16 cellular contexts compared by ENCODE assay signal in the genomic region with DNA sequence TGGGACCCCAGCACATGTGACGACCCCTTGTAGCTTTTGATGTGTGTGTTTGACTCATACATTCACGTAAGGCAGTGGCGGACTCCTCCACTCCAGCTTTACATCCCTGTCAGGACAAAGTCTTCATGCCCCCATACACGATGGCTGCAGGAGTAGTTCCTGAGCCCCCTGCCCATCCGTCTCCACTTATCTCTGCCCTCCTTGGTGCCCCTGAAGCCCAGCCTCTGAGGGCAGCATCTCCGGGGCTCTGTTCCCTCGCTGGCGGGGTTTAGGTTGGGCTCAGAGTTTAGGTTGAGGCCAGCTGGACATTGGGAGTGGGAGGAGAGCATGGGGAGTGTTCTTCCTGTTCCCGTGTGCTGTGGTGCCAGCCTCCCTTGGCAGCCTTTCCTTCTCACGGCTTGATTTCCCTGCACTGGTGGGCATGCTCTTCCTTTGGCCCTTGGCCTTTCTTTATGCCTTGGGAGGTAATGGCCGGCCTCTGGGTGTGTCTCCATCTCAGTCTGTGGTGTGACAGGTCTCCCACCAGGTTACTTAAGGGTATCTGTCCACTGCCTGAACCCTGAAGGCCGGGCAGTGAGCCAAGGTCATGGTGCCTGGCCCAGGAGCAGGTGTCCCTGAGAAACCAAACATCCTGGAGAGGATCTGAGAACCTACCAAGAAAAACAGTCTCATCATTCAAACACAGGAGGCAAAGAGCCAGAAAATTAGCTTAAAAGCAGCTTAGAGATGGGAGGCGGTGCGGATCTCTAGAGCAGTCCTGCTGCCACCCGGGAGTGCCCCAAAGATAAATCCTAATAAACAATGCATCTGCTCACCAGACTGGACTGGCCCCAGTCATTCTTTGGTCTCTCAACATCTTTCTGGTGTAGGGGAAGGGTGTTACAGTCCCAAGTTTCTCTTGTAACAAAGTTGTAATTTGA.
DNase-seq lines count a peak whose midpoint lies in the region; ATAC-seq and TF ChIP-seq lines count a peak whose summit lies in the region.
"Had no signal": no experiment of that assay in that cellular context is flagged by ENCODE, and none has a peak within 500 bp of the region (broad histone marks: within the 10 kb centered on the region; RNA-seq: fewer than 3 reads in every experiment).

No MANE protein-coding gene starts in this region.

- DNase-seq in activated CD8-positive, alpha-beta memory T cell treated with anti-CD3 and anti-CD28 coated beads, Interleukin-2, amount 50 U/mL, for 48 hours: peak; percentile 7
- DNase-seq in activated CD8-positive, alpha-beta memory T cell treated with anti-CD3 and anti-CD28 coated beads, Interleukin-2, amount 50 U/mL, for 4 hours: no peak
- peak; percentile 11 for DNase-seq in RPMI8226
- peak; percentile 68 for DNase-seq in mesenteric fat pad (ENCODE audit: low spot score)
- peak; percentile 43 for DNase-seq in type B pancreatic cell (ENCODE audit: extremely low spot score, unreplicated experiment)
- DNase-seq in ACHN: no peak
- no peak for DNase-seq in stimulated activated CD4-positive, alpha-beta T cell treated with anti-CD3 and anti-CD28 coated beads, Interleukin-1b, Interleukin-23, amount 100 ng/mL, for 48 hours
- DNase-seq in mucosa of descending colon: no peak
- DNase-seq: CD4-positive, alpha-beta memory T cell; NCI-H1436; NCI-H2081 treated with DMSO at 0.1 percent for 48 hours; NCI-H226; NCI-H526 treated with DMSO at 0.1 percent for 48 hours; PC-9; Right ventricle myocardium superior had no signal

- H3K4me3 ChIP-seq in mucosa of descending colon: no peak overlapping the region
- H3K4me3 ChIP-seq: PC-9 had no signal

- H3K27ac Mint-ChIP-seq in type B pancreatic cell: no peak overlapping the region
- H3K27ac Mint-ChIP-seq: CD4-positive, alpha-beta memory T cell had no signal

- in situ Hi-C loops in ACHN (cut with HindIII; ENCODE audit: low pct_ligation_motif_present, low pct_unique_long_range_greater_than_20kb, low sequenced_read_pairs): no loop called here

- H3K36me3 ChIP-seq in mucosa of descending colon (ENCODE audit: low read depth): no peaks in the 10 kb centered on the region

- H3K36me3 Mint-ChIP-seq in type B pancreatic cell: no peaks in the 10 kb centered on the region

- no peak overlapping the region for H3K4me3 Mint-ChIP-seq in type B pancreatic cell
- H3K4me3 Mint-ChIP-seq: CD4-positive, alpha-beta memory T cell had no signal

- no peaks in the 10 kb centered on the region for H3K9me3 Mint-ChIP-seq in type B pancreatic cell

- TF ChIP-seq CTCF in type B pancreatic cell (conservative IDR thresholded peaks at IDR 0.05) (no peak), mucosa of descending colon (IDR thresholded peaks at IDR 0.05) (no peak)

- no peaks in the 10 kb centered on the region for H3K27me3 Mint-ChIP-seq in type B pancreatic cell

- H3K4me1 ChIP-seq in mucosa of descending colon (ENCODE audit: low read depth): no peaks in the 10 kb centered on the region

- no peaks in the 10 kb centered on the region for H3K9me3 ChIP-seq in mucosa of descending colon

- intact Hi-C loops in mucosa of descending colon (cut with DNase I, micrococcal nuclease): no loop called here

- H3K4me1 Mint-ChIP-seq in type B pancreatic cell (ENCODE audit: unreplicated experiment): no peaks in the 10 kb centered on the region
- H3K4me1 Mint-ChIP-seq: CD4-positive, alpha-beta memory T cell had no signal

- no peak for ATAC-seq in mucosa of descending colon
- ATAC-seq: HCT116 had no signal

Comparison
In these comparisons a context has a peak if more than half of its experiments do, and no peak if none do; other contexts are left out.
1. DNase-seq: peak in activated CD8-positive, alpha-beta memory T cell treated with anti-CD3 and anti-CD28 coated beads, Interleukin-2, amount 50 U/mL, for 48 hours (single experiment), RPMI8226 (single experiment), mesenteric fat pad (single experiment) and type B pancreatic cell (single experiment); none in activated CD8-positive, alpha-beta memory T cell treated with anti-CD3 and anti-CD28 coated beads, Interleukin-2, amount 50 U/mL, for 4 hours (single experiment), ACHN (single experiment), stimulated activated CD4-positive, alpha-beta T cell treated with anti-CD3 and anti-CD28 coated beads, Interleukin-1b, Interleukin-23, amount 100 ng/mL, for 48 hours (single experiment) and mucosa of descending colon (0 of 3).